ENCODE assay signal across 31 cellular contexts in genomic region chr3:145522179-145522578, GRCh38.
"Had no signal": no experiment of that assay in that cellular context is flagged by ENCODE, and none has a peak within 500 bp of the region (broad histone marks: within the 10 kb centered on the region; RNA-seq: fewer than 3 reads in every experiment).

No MANE protein-coding gene starts in this region.

- H3K27me3 ChIP-seq: ascending aorta, breast epithelium, cardiac muscle cell, dorsolateral prefrontal cortex, heart left ventricle had no signal

- H3K4me3 Mint-ChIP-seq: activated CD4-positive, alpha-beta memory T cell treated with anti-CD3 and anti-CD28 coated beads, Interleukin-2, amount 10 ng/mL, durations not matched to agents 7 days and 5 days; activated CD4-positive, alpha-beta T cell treated with anti-CD3 and anti-CD28 coated beads, Interleukin-2, amount 10 ng/mL, durations not matched to agents 7 days and 5 days; activated naive CD4-positive, alpha-beta T cell treated with anti-CD3 and anti-CD28 coated beads, Interleukin-2, amount 10 ng/mL, durations not matched to agents 7 days and 5 days; activated naive CD8-positive, alpha-beta T cell treated with anti-CD3 and anti-CD28 coated beads, Interleukin-2, amount 10 ng/mL, durations not matched to agents 7 days and 5 days; activated T-cell treated with anti-CD3 and anti-CD28 coated beads, Interleukin-2, amount 50 U/mL, for 4 hours; activated T-helper 17 cell treated with anti-CD3 and anti-CD28 coated beads, Interleukin-2, amount 50 U/mL, for 72 hours; brain; dendritic cell treated with granulocyte-macrophage colony-stimulating factor and Interleukin-4, amounts not matched to agents 40 ng/mL and 50 ng/mL, for 4 days; endodermal cell; WTC11 had no signal

- H3K27ac Mint-ChIP-seq: activated CD4-positive, alpha-beta memory T cell treated with anti-CD3 and anti-CD28 coated beads, Interleukin-2, amount 10 ng/mL, durations not matched to agents 7 days and 5 days; activated CD4-positive, alpha-beta T cell treated with anti-CD3 and anti-CD28 coated beads, Interleukin-2, amount 10 ng/mL, durations not matched to agents 7 days and 5 days; activated naive CD4-positive, alpha-beta T cell treated with anti-CD3 and anti-CD28 coated beads, Interleukin-2, amount 10 ng/mL, durations not matched to agents 7 days and 5 days; activated naive CD4-positive, alpha-beta T cell treated with anti-CD3 and anti-CD28 coated beads, Interleukin-2, amount 50 U/mL, for 72 hours; activated naive CD8-positive, alpha-beta T cell treated with anti-CD3 and anti-CD28 coated beads, Interleukin-2, amount 10 ng/mL, durations not matched to agents 7 days and 5 days; activated T-helper 17 cell treated with anti-CD3 and anti-CD28 coated beads, Interleukin-2, amount 50 U/mL, for 72 hours; brain; dendritic cell treated with granulocyte-macrophage colony-stimulating factor and Interleukin-4, amounts not matched to agents 40 ng/mL and 50 ng/mL, for 4 days; endodermal cell; WTC11 had no signal

- FAIRE-seq: frontal cortex had no signal

- H3K4me1 ChIP-seq: breast epithelium, heart left ventricle had no signal

- ATAC-seq: activated naive CD4-positive, alpha-beta T cell treated with anti-CD3 and anti-CD28 coated beads, Interleukin-2, amount 50 U/mL, for 72 hours; activated T-helper 17 cell treated with anti-CD3 and anti-CD28 coated beads, Interleukin-2, amount 50 U/mL, for 72 hours; esophagus mucosa; WTC11 had no signal

- H3K9me3 ChIP-seq: ascending aorta, breast epithelium, heart left ventricle had no signal

- DNase-seq: activated CD4-positive, alpha-beta memory T cell treated with anti-CD3 and anti-CD28 coated beads, Interleukin-2, amount 10 ng/mL, durations not matched to agents 7 days and 5 days; activated CD4-positive, alpha-beta T cell treated with anti-CD3 and anti-CD28 coated beads for 1 hour; activated CD4-positive, alpha-beta T cell treated with anti-CD3 and anti-CD28 coated beads for 4 hours; activated CD4-positive, alpha-beta T cell treated with anti-CD3 and anti-CD28 coated beads, Interleukin-2, amount 10 ng/mL, durations not matched to agents 7 days and 5 days; activated CD4-positive, alpha-beta T cell treated with anti-CD3 and anti-CD28 coated beads, Interleukin-2, amount 50 U/mL, for 4 hours; activated effector memory CD4-positive, alpha-beta T cell treated with Interleukin-2 at 50 U/mL for 16 hours; activated naive CD4-positive, alpha-beta T cell; activated naive CD4-positive, alpha-beta T cell treated with anti-CD3 and anti-CD28 coated beads, Interleukin-2, amount 10 ng/mL, durations not matched to agents 7 days and 5 days; activated naive CD8-positive, alpha-beta T cell treated with anti-CD3 and anti-CD28 coated beads, Interleukin-2, amount 10 ng/mL, durations not matched to agents 7 days and 5 days; activated T-cell treated with anti-CD3 and anti-CD28 coated beads, Interleukin-2, amount 50 U/mL, for 4 hours; central memory CD4-positive, alpha-beta T cell; cerebellar nuclear complex; dorsolateral prefrontal cortex; effector memory CD4-positive, alpha-beta T cell; endodermal cell; foreskin fibroblast; glutamatergic neuron; T-helper 2 cell had no signal

- H3K36me3 ChIP-seq: ascending aorta, breast epithelium, cardiac muscle cell, heart left ventricle had no signal

- H3K36me3 Mint-ChIP-seq: activated naive CD4-positive, alpha-beta T cell treated with anti-CD3 and anti-CD28 coated beads, Interleukin-2, amount 10 ng/mL, durations not matched to agents 7 days and 5 days; activated naive CD4-positive, alpha-beta T cell treated with anti-CD3 and anti-CD28 coated beads, Interleukin-2, amount 50 U/mL, for 72 hours; activated naive CD8-positive, alpha-beta T cell treated with anti-CD3 and anti-CD28 coated beads, Interleukin-2, amount 10 ng/mL, durations not matched to agents 7 days and 5 days; brain had no signal

- H3K27ac ChIP-seq: ascending aorta, breast epithelium, cardiac muscle cell, coronary artery, heart left ventricle, VCaP had no signal

- H3K27me3 Mint-ChIP-seq: activated CD4-positive, alpha-beta memory T cell treated with anti-CD3 and anti-CD28 coated beads, Interleukin-2, amount 10 ng/mL, durations not matched to agents 7 days and 5 days; activated CD4-positive, alpha-beta T cell treated with anti-CD3 and anti-CD28 coated beads, Interleukin-2, amount 10 ng/mL, durations not matched to agents 7 days and 5 days; activated naive CD4-positive, alpha-beta T cell treated with anti-CD3 and anti-CD28 coated beads, Interleukin-2, amount 10 ng/mL, durations not matched to agents 7 days and 5 days; activated naive CD8-positive, alpha-beta T cell treated with anti-CD3 and anti-CD28 coated beads, Interleukin-2, amount 10 ng/mL, durations not matched to agents 7 days and 5 days; activated T-helper 17 cell treated with anti-CD3 and anti-CD28 coated beads, Interleukin-2, amount 50 U/mL, for 72 hours; dendritic cell treated with granulocyte-macrophage colony-stimulating factor and Interleukin-4, amounts not matched to agents 40 ng/mL and 50 ng/mL, for 4 days had no signal

- H3K4me1 Mint-ChIP-seq: activated CD4-positive, alpha-beta memory T cell treated with anti-CD3 and anti-CD28 coated beads, Interleukin-2, amount 10 ng/mL, durations not matched to agents 7 days and 5 days; activated CD4-positive, alpha-beta T cell treated with anti-CD3 and anti-CD28 coated beads, Interleukin-2, amount 10 ng/mL, durations not matched to agents 7 days and 5 days; activated naive CD4-positive, alpha-beta T cell treated with anti-CD3 and anti-CD28 coated beads, Interleukin-2, amount 10 ng/mL, durations not matched to agents 7 days and 5 days; activated naive CD8-positive, alpha-beta T cell treated with anti-CD3 and anti-CD28 coated beads, Interleukin-2, amount 10 ng/mL, durations not matched to agents 7 days and 5 days; activated T-helper 17 cell treated with anti-CD3 and anti-CD28 coated beads, Interleukin-2, amount 50 U/mL, for 72 hours had no signal

- H3K4me3 ChIP-seq: ascending aorta, breast epithelium, cardiac muscle cell, coronary artery, dorsolateral prefrontal cortex, heart left ventricle had no signal

- H3K9me3 Mint-ChIP-seq: activated CD4-positive, alpha-beta memory T cell treated with anti-CD3 and anti-CD28 coated beads, Interleukin-2, amount 10 ng/mL, durations not matched to agents 7 days and 5 days; activated CD4-positive, alpha-beta T cell treated with anti-CD3 and anti-CD28 coated beads, Interleukin-2, amount 10 ng/mL, durations not matched to agents 7 days and 5 days; activated naive CD8-positive, alpha-beta T cell treated with anti-CD3 and anti-CD28 coated beads, Interleukin-2, amount 10 ng/mL, durations not matched to agents 7 days and 5 days; activated T-helper 17 cell treated with anti-CD3 and anti-CD28 coated beads, Interleukin-2, amount 50 U/mL, for 72 hours; brain; endodermal cell had no signal
